In the genomic region with DNA sequence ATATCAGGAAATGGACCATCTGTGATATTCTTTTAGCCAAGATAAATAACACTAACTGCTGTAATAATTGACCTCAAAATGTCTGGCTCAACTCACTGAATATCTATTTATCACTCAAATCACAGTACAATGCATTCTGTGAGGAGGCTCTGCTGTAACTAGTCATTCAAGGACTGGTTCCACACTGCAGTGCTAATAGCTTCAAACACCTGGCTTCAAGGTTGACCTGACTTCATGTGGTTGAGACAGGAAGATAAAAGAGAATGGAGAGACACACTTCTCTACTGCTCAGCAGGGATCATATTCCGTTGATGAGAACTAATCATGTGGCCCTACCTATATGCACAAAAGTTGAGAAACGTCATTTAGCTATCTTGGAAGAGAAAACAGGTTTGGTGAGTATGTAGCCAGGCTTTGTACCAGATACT, we compare ENCODE assay signal across 8 cellular contexts. TPM values are rescaled to one million over a fixed set of nuclear protein-coding genes. Genes with fewer than 3 reads are reported as not detected.
DNase-seq lines count a peak whose midpoint lies in the region; ATAC-seq and TF ChIP-seq lines count a peak whose summit lies in the region.

No MANE protein-coding gene starts in this region.

- no peak overlapping the region for H3K4me3 ChIP-seq in GM06990 (replicated peaks; ENCODE audit: low read depth, low read length)
- no peak overlapping the region for H3K4me3 ChIP-seq in left lung

- no peaks in the 10 kb centered on the region for H3K27me3 ChIP-seq in GM06990 (replicated peaks; ENCODE audit: control insufficient read depth, insufficient read depth, low read length)
- H3K27me3 ChIP-seq in left lung, result peaks cover 0 to 18% of the 10 kb centered on the region in 2 donors

- TF ChIP-seq CTCF in GM06990 (IDR thresholded peaks at IDR 0.05; ENCODE audit: insufficient read depth, low read length, poor library complexity, severe bottlenecking) (no peak), left lung (IDR thresholded peaks at IDR 0.05) (no peak)

- peak overlapping the region in 1 of 2 donors; percentile 49 for H3K27ac ChIP-seq in left lung

- peak; percentile 63 for ATAC-seq in HG02610 (IDR thresholded peaks at IDR 0.05; ENCODE audit: unreplicated experiment)
- peak; percentile 1 for ATAC-seq in left lung
- no peak for ATAC-seq in activated naive CD8-positive, alpha-beta T cell treated with anti-CD3 and anti-CD28 coated beads, Interleukin-2, amount 50 U/mL, for 24 hours

- H3K9me3 ChIP-seq in left lung, result no peaks in the 10 kb centered on the region

- intact Hi-C loops in left lung (cut with DNase I), result no loop called here

- peak; percentile 37 for DNase-seq in GM06990 (ENCODE audit: extremely low read depth, insufficient read length)
- DNase-seq in NCI-H345 treated with DMSO at 0.1 percent for 48 hours (lab: John Stamatoyannopoulos, UW; ENCODE audit: unreplicated experiment), result peak; percentile 76
- DNase-seq in left lung, result no peak
- DNase-seq in stimulated activated CD4-positive, alpha-beta T cell treated with anti-CD3 and anti-CD28 coated beads, Interleukin-2, amount 100 ng/mL, for 48 hours, result no peak
- DNase-seq in activated naive CD8-positive, alpha-beta T cell treated with anti-CD3 and anti-CD28 coated beads, Interleukin-2, amount 50 U/mL, for 24 hours, result no peak
- no peak for DNase-seq in activated naive CD4-positive, alpha-beta T cell treated with anti-CD3 and anti-CD28 coated beads, Interleukin-2, amount 10 ng/mL, durations not matched to agents 7 days and 5 days
- no peak for DNase-seq in Ammon's horn (ENCODE audit: low spot score)

- H3K4me1 Mint-ChIP-seq in activated naive CD8-positive, alpha-beta T cell treated with anti-CD3 and anti-CD28 coated beads, Interleukin-2, amount 50 U/mL, for 24 hours, result peaks cover 24% of the 10 kb centered on the region
- peaks cover 55% of the 10 kb centered on the region for H3K4me1 Mint-ChIP-seq in activated naive CD4-positive, alpha-beta T cell treated with anti-CD3 and anti-CD28 coated beads, Interleukin-2, amount 10 ng/mL, durations not matched to agents 7 days and 5 days

- H3K36me3 ChIP-seq in GM06990 (ENCODE audit: control insufficient read depth, insufficient read depth, low read length) (no peaks in the 10 kb centered on the region), left lung (no peaks in the 10 kb centered on the region)

- H3K36me3 Mint-ChIP-seq in activated naive CD8-positive, alpha-beta T cell treated with anti-CD3 and anti-CD28 coated beads, Interleukin-2, amount 50 U/mL, for 24 hours (ENCODE audit: low read depth), result no peaks in the 10 kb centered on the region
- no peaks in the 10 kb centered on the region for H3K36me3 Mint-ChIP-seq in activated naive CD4-positive, alpha-beta T cell treated with anti-CD3 and anti-CD28 coated beads, Interleukin-2, amount 10 ng/mL, durations not matched to agents 7 days and 5 days

- peaks cover 19 to 43% of the 10 kb centered on the region in 2 donors for H3K4me1 ChIP-seq in left lung

- H3K27me3 Mint-ChIP-seq in activated naive CD8-positive, alpha-beta T cell treated with anti-CD3 and anti-CD28 coated beads, Interleukin-2, amount 50 U/mL, for 24 hours, result peaks cover 19% of the 10 kb centered on the region
- H3K27me3 Mint-ChIP-seq in activated naive CD4-positive, alpha-beta T cell treated with anti-CD3 and anti-CD28 coated beads, Interleukin-2, amount 10 ng/mL, durations not matched to agents 7 days and 5 days, result peaks cover 39% of the 10 kb centered on the region

- H3K27ac Mint-ChIP-seq in activated naive CD8-positive, alpha-beta T cell treated with anti-CD3 and anti-CD28 coated beads, Interleukin-2, amount 50 U/mL, for 24 hours, result no peak overlapping the region
- H3K27ac Mint-ChIP-seq in activated naive CD4-positive, alpha-beta T cell treated with anti-CD3 and anti-CD28 coated beads, Interleukin-2, amount 10 ng/mL, durations not matched to agents 7 days and 5 days, result no peak overlapping the region

- no peaks in the 10 kb centered on the region for H3K9me3 Mint-ChIP-seq in activated naive CD8-positive, alpha-beta T cell treated with anti-CD3 and anti-CD28 coated beads, Interleukin-2, amount 50 U/mL, for 24 hours
- no peaks in the 10 kb centered on the region for H3K9me3 Mint-ChIP-seq in activated naive CD4-positive, alpha-beta T cell treated with anti-CD3 and anti-CD28 coated beads, Interleukin-2, amount 10 ng/mL, durations not matched to agents 7 days and 5 days

- CTCF ChIA-PET in activated naive CD4-positive, alpha-beta T cell treated with anti-CD3 and anti-CD28 coated beads, Interleukin-2, amount 10 ng/mL, durations not matched to agents 7 days and 5 days (lab: Charles Lee), result no interaction called here

- no peak overlapping the region for H3K4me3 Mint-ChIP-seq in activated naive CD8-positive, alpha-beta T cell treated with anti-CD3 and anti-CD28 coated beads, Interleukin-2, amount 50 U/mL, for 24 hours
- H3K4me3 Mint-ChIP-seq in activated naive CD4-positive, alpha-beta T cell treated with anti-CD3 and anti-CD28 coated beads, Interleukin-2, amount 10 ng/mL, durations not matched to agents 7 days and 5 days, result no peak overlapping the region

RNA-seq across cellular contexts. Expression of gene RHOBTB3, which starts 3.4 kb away (rescaled TPM):
- total RNA-seq in left lung, result 10 to 100 TPM; 26.5 to 93.0 TPM

RNA-seq across cellular contexts. Expression of gene SPATA9, which starts 45.0 kb away (rescaled TPM):
- total RNA-seq in left lung, result under 1 TPM; 0.31 to 0.52 TPM

Comparison
In these comparisons a context has a peak if more than half of its experiments do, and no peak if none do; other contexts are left out.
1. DNase-seq: peak in GM06990 (single experiment) and NCI-H345 treated with DMSO at 0.1 percent for 48 hours (single experiment); none in left lung (0 of 2), stimulated activated CD4-positive, alpha-beta T cell treated with anti-CD3 and anti-CD28 coated beads, Interleukin-2, amount 100 ng/mL, for 48 hours (0 of 2), activated naive CD8-positive, alpha-beta T cell treated with anti-CD3 and anti-CD28 coated beads, Interleukin-2, amount 50 U/mL, for 24 hours (single experiment), activated naive CD4-positive, alpha-beta T cell treated with anti-CD3 and anti-CD28 coated beads, Interleukin-2, amount 10 ng/mL, durations not matched to agents 7 days and 5 days (single experiment) and Ammon's horn (single experiment).